ENCODE assay signal across 1 cellular context in the genomic region with DNA sequence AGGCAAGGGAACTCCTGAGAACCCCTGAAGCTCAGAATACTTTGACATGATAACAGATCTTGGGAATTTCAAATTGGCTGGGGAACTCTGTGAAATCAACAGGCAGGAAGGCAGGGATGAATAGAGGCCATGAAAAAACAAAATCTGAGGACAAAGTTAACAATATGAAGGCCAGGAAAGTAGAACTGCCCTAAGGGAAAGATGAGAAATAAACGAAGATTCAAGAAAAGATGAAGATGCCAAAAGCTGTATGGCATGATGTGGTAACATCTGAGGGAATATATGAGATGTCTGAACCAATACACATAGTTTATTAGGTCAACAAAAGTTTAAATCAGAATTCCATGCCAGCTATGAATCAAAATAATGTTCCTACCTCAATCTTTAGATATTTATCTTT.
TF ChIP-seq lines count a peak whose summit lies in the region.

No MANE protein-coding gene starts in this region.

TF ChIP-seq in HepG2, 621 proteins besides CTCF, POLR2A, EP300 and RAD21:
- no peak for TF ChIP-seq ZNF441 (CRISPR knock-in tag; IDR thresholded peaks at IDR 0.05; ENCODE audit: borderline replicate concordance)
- TF ChIP-seq POLR2AphosphoS2 (IDR thresholded peaks at IDR 0.05; ENCODE audit: low read depth, low read length), result no peak
- TF ChIP-seq NFIB (CRISPR knock-in tag; IDR thresholded peaks at IDR 0.05; ENCODE audit: borderline replicate concordance), result no peak
- no peak for TF ChIP-seq ZNF670 (CRISPR knock-in tag; IDR thresholded peaks at IDR 0.05; ENCODE audit: borderline replicate concordance)
- TF ChIP-seq ZNF446 (CRISPR knock-in tag; IDR thresholded peaks at IDR 0.05), result no peak
- TF ChIP-seq CHD2 (IDR thresholded peaks at IDR 0.05; ENCODE audit: low read depth, low read length), result no peak
- no peak for TF ChIP-seq ZNF235 (CRISPR knock-in tag; IDR thresholded peaks at IDR 0.05; ENCODE audit: borderline replicate concordance)
- no peak for TF ChIP-seq ZNF839 (CRISPR knock-in tag; IDR thresholded peaks at IDR 0.05; ENCODE audit: borderline replicate concordance)
- TF ChIP-seq ZC3H4 (CRISPR knock-in tag; IDR thresholded peaks at IDR 0.05; ENCODE audit: borderline replicate concordance), result no peak
- TF ChIP-seq, protein P1, sequence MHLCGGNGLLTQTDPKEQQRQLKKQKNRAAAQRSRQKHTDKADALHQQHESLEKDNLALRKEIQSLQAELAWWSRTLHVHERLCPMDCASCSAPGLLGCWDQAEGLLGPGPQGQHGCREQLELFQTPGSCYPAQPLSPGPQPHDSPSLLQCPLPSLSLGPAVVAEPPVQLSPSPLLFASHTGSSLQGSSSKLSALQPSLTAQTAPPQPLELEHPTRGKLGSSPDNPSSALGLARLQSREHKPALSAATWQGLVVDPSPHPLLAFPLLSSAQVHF (CRISPR knock-in tag; IDR thresholded peaks at IDR 0.05), result no peak
- TF ChIP-seq HNRNPUL1 (IDR thresholded peaks at IDR 0.05; ENCODE audit: low read depth, low read length), result no peak
- TF ChIP-seq EEA1 (CRISPR knock-in tag; IDR thresholded peaks at IDR 0.05; ENCODE audit: borderline replicate concordance), result no peak
- no peak for TF ChIP-seq RFX3 (CRISPR knock-in tag; IDR thresholded peaks at IDR 0.05)
- no peak for TF ChIP-seq ZNF850 (CRISPR knock-in tag; conservative IDR thresholded peaks at IDR 0.05)
- TF ChIP-seq RARA (CRISPR knock-in tag; IDR thresholded peaks at IDR 0.05), result no peak
- no peak for TF ChIP-seq ZNF292 (CRISPR knock-in tag; IDR thresholded peaks at IDR 0.05; ENCODE audit: borderline replicate concordance, low read depth)
- TF ChIP-seq PAWR (CRISPR knock-in tag; IDR thresholded peaks at IDR 0.05; ENCODE audit: borderline replicate concordance), result no peak
- TF ChIP-seq, protein P2, sequence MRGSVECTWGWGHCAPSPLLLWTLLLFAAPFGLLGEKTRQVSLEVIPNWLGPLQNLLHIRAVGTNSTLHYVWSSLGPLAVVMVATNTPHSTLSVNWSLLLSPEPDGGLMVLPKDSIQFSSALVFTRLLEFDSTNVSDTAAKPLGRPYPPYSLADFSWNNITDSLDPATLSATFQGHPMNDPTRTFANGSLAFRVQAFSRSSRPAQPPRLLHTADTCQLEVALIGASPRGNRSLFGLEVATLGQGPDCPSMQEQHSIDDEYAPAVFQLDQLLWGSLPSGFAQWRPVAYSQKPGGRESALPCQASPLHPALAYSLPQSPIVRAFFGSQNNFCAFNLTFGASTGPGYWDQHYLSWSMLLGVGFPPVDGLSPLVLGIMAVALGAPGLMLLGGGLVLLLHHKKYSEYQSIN (CRISPR knock-in tag; IDR thresholded peaks at IDR 0.05; ENCODE audit: borderline replicate concordance), result no peak
- no peak for TF ChIP-seq WIZ (CRISPR knock-in tag; IDR thresholded peaks at IDR 0.05)
- TF ChIP-seq ZNF274 (CRISPR knock-in tag; IDR thresholded peaks at IDR 0.05), result no peak
